ENCODE assay signal across 8 cellular contexts in the genomic region with DNA sequence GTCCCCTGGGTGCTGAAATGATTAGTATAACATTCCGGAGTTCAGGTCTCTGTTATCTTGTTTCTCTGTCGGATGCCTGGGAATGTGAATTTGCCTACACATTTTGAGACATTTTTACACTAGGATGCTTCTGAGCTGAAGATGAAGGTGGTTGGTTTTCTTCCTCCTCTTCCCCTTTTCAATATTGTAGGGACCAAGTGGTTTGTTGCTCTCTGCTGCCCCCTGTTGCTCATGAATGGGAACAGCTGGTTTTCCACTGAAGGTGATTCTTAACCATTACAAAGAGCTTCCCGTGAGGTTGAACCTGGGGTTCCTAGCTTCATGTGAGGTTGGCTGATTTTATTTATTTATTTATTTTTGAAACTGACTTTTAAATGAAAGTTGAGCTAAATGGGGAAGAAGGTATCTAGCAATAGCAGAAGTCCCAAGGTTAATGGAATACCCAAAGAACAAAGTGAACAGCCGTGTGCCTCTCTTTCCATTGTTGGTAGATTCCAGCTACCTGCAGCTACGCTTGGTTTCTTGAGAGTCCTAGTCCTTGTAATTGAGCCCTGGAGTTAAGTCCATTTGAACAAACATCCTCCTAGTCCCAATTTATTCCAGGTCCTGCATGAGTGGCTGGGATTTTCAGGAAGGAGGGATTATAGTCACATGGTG.
DNase-seq lines count a peak whose midpoint lies in the region; ATAC-seq and TF ChIP-seq lines count a peak whose summit lies in the region.

No MANE protein-coding gene starts in this region.

- no peak overlapping the region for H3K4me2 ChIP-seq in mammary epithelial cell (ENCODE audit: insufficient read depth, low read depth, low read length)

- no peak overlapping the region for H3K9ac ChIP-seq in mammary epithelial cell (ENCODE audit: insufficient read depth, low read length)

- BruUV-seq in mammary epithelial cell (replicated peaks; lab: Mats Ljungman, UMichigan) = no TSS peak

- no peaks in the 10 kb centered on the region for H3K36me3 ChIP-seq in mammary epithelial cell (ENCODE audit: insufficient read depth, low read length)

- dilution Hi-C loops in mammary epithelial cell (cut with HindIII; ENCODE audit: low sequenced_read_pairs) = no loop called here

- whole genome bisulfite sequencing in mammary epithelial cell (ENCODE audit: low coverage, missing lambda C conversion rate) = 60% methylated on average over 5 of the region's 5 CpGs

- no peak overlapping the region for H3K4me3 ChIP-seq in mammary epithelial cell (replicated peaks in 1 of 3; ENCODE audit: insufficient read depth in 1 of 3, low read depth in 2 of 3, low read length in 3 of 3)

- in situ Hi-C loops in mammary epithelial cell (cut with MboI; ENCODE audit: low sequenced_read_pairs in 2 of 2) = loop anchor here in 1 of 2 donors (25.0 kb wide), 1 partner anchor 844 kb away; no protein-coding TSS in a partner anchor

- intact Hi-C loops in mammary epithelial cell (cut with micrococcal nuclease) (no loop called here), cardiac septum (cut with DNase I) (no loop called here)

- TF ChIP-seq CTCF in mammary epithelial cell (conservative IDR thresholded peaks at IDR 0.05 in 1 of 2, IDR thresholded peaks at IDR 0.05 in 1 of 2; ENCODE audit: extremely low read depth in 1 of 2, insufficient read depth in 1 of 2, low read depth in 1 of 2, low read length in 2 of 2) = peak; percentile 18 to 42

- H3K27me3 ChIP-seq in mammary epithelial cell (ENCODE audit: insufficient read depth, low read length) = no peaks in the 10 kb centered on the region

- DNase-seq in A172 (ENCODE audit: low spot score) (peak; percentile 29), ELF-1 (ENCODE audit: low read depth, low spot score) (peak; percentile 68), NCI-H446 treated with DMSO at 0.1 percent for 48 hours (lab: John Stamatoyannopoulos, UW) (peak; percentile 0), mammary epithelial cell (peak; percentile 9), mucosa of gallbladder (ENCODE audit: low spot score) (peak; percentile 41), SHP77 treated with DMSO at 0.1 percent for 48 hours (lab: John Stamatoyannopoulos, UW) (no peak), cardiac septum (ENCODE audit: low spot score) (no peak)

- H2AFZ ChIP-seq in mammary epithelial cell (ENCODE audit: low read depth, low read length) = no peak overlapping the region

- no peaks in the 10 kb centered on the region for H3K79me2 ChIP-seq in mammary epithelial cell (ENCODE audit: insufficient read depth, low read length)

- H3K27ac ChIP-seq in mammary epithelial cell (ENCODE audit: insufficient read depth, low read depth, low read length) = no peak overlapping the region

- no peaks in the 10 kb centered on the region for H4K20me1 ChIP-seq in mammary epithelial cell (ENCODE audit: insufficient read depth, low read length)

- CTCF ChIA-PET in mammary epithelial cell (lab: Charles Lee; ENCODE audit: low non-redundant PET) = interaction anchor here (0.6 to 0.7 kb wide), 3 partner anchors 245 to 383 kb away, joined by 3 to 4 read pairs (median 4); no protein-coding TSS in a partner anchor

- ATAC-seq in HG02642 (IDR thresholded peaks at IDR 0.05; ENCODE audit: poor library complexity, unreplicated experiment) = no peak

- peaks cover 17% of the 10 kb centered on the region for H3K9me3 ChIP-seq in mammary epithelial cell (replicated peaks; ENCODE audit: insufficient read depth, low read length)

- H3K4me1 ChIP-seq in mammary epithelial cell (ENCODE audit: insufficient read depth, low read length) = no peaks in the 10 kb centered on the region

Comparison
In these comparisons a context has a peak if more than half of its experiments do, and no peak if none do; other contexts are left out.
1. DNase-seq: peak in A172 (single experiment), ELF-1 (single experiment), NCI-H446 treated with DMSO at 0.1 percent for 48 hours (single experiment), mammary epithelial cell (single experiment) and mucosa of gallbladder (single experiment); none in SHP77 treated with DMSO at 0.1 percent for 48 hours (single experiment) and cardiac septum (single experiment).